Comparison of ENCODE assay signal across 1 cellular context in genomic region chr19:41323023-41323422, GRCh38.
TF ChIP-seq lines count a peak whose summit lies in the region.

No MANE protein-coding gene starts in this region.

TF ChIP-seq in GM23338, 12 proteins besides CTCF, POLR2A, EP300 and RAD21:
- TF ChIP-seq ZNF331 (CRISPR knock-in tag; IDR thresholded peaks at IDR 0.05; ENCODE audit: low read depth) (no peak), CREB1 (CRISPR knock-in tag; IDR thresholded peaks at IDR 0.05; ENCODE audit: low read depth) (no peak), ZNF462 (CRISPR knock-in tag; IDR thresholded peaks at IDR 0.05) (no peak), EZH2 (IDR thresholded peaks at IDR 0.05; ENCODE audit: low read depth, unreplicated experiment) (no peak), STAT1 (IDR thresholded peaks at IDR 0.05; ENCODE audit: unreplicated experiment) (no peak), JUNB (IDR thresholded peaks at IDR 0.05; ENCODE audit: unreplicated experiment) (no peak), NANOG (IDR thresholded peaks at IDR 0.05; ENCODE audit: borderline replicate concordance) (no peak), EZH2phosphoT487 (IDR thresholded peaks at IDR 0.05; ENCODE audit: unreplicated experiment) (no peak), POLR2AphosphoS5 (IDR thresholded peaks at IDR 0.05; ENCODE audit: low read depth) (no peak), ZNF114 (CRISPR knock-in tag; IDR thresholded peaks at IDR 0.05) (no peak)
- TF ChIP-seq, protein P1, sequence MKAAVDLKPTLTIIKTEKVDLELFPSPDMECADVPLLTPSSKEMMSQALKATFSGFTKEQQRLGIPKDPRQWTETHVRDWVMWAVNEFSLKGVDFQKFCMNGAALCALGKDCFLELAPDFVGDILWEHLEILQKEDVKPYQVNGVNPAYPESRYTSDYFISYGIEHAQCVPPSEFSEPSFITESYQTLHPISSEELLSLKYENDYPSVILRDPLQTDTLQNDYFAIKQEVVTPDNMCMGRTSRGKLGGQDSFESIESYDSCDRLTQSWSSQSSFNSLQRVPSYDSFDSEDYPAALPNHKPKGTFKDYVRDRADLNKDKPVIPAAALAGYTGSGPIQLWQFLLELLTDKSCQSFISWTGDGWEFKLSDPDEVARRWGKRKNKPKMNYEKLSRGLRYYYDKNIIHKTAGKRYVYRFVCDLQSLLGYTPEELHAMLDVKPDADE (IDR thresholded peaks at IDR 0.05), result no peak
- TF ChIP-seq, protein P2, sequence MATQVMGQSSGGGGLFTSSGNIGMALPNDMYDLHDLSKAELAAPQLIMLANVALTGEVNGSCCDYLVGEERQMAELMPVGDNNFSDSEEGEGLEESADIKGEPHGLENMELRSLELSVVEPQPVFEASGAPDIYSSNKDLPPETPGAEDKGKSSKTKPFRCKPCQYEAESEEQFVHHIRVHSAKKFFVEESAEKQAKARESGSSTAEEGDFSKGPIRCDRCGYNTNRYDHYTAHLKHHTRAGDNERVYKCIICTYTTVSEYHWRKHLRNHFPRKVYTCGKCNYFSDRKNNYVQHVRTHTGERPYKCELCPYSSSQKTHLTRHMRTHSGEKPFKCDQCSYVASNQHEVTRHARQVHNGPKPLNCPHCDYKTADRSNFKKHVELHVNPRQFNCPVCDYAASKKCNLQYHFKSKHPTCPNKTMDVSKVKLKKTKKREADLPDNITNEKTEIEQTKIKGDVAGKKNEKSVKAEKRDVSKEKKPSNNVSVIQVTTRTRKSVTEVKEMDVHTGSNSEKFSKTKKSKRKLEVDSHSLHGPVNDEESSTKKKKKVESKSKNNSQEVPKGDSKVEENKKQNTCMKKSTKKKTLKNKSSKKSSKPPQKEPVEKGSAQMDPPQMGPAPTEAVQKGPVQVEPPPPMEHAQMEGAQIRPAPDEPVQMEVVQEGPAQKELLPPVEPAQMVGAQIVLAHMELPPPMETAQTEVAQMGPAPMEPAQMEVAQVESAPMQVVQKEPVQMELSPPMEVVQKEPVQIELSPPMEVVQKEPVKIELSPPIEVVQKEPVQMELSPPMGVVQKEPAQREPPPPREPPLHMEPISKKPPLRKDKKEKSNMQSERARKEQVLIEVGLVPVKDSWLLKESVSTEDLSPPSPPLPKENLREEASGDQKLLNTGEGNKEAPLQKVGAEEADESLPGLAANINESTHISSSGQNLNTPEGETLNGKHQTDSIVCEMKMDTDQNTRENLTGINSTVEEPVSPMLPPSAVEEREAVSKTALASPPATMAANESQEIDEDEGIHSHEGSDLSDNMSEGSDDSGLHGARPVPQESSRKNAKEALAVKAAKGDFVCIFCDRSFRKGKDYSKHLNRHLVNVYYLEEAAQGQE (IDR thresholded peaks at IDR 0.05; ENCODE audit: unreplicated experiment), result no peak
